ENCODE assay signal across 8 cellular contexts in genomic region chr1:6041432-6042062, GRCh38. TPM values are rescaled to one million over a fixed set of nuclear protein-coding genes. Genes with fewer than 3 reads are reported as not detected.
DNase-seq lines count a peak whose midpoint lies in the region; ATAC-seq and TF ChIP-seq lines count a peak whose summit lies in the region.

No MANE protein-coding gene starts in this region.

- H3K4me1 ChIP-seq in H9 (ENCODE audit: insufficient read depth, low read length) (peaks cover 5% of the 10 kb centered on the region; the same call in 1 of the 2 replicates), upper lobe of right lung (no peaks in the 10 kb centered on the region)

- no peak overlapping the region for H3T11ph ChIP-seq in H9 (ENCODE audit: low read length)

- no peak overlapping the region for H2BK12ac ChIP-seq in H9 (ENCODE audit: insufficient read length, low read depth, low read length)

- CTCF ChIA-PET in BJ (lab: Yijun Ruan, JAX), result interaction anchor here (0.7 to 2.4 kb wide), 9 partner anchors 9 to 205 kb away, joined by 3 to 8 read pairs (median 4); no protein-coding TSS in a partner anchor

- no peak overlapping the region for H3K23ac ChIP-seq in H9 (ENCODE audit: insufficient read length, low read depth, low read length)

- no peak overlapping the region for H4K91ac ChIP-seq in H9 (ENCODE audit: insufficient read length, low read depth, low read length)

- no peaks in the 10 kb centered on the region for H4K20me1 ChIP-seq in H9 (ENCODE audit: control insufficient read depth, insufficient read depth, insufficient read length)

- H2BK20ac ChIP-seq in H9 (ENCODE audit: low read depth, low read length, poor library complexity, severe bottlenecking), result no peak overlapping the region

- no peak overlapping the region for H3K4ac ChIP-seq in H9 (ENCODE audit: low read depth, low read length)

- no peak overlapping the region for H3K56ac ChIP-seq in H9 (ENCODE audit: insufficient read length, low read depth, low read length)

- no peak overlapping the region for H3K9ac ChIP-seq in H9 (ENCODE audit: extremely low read depth, insufficient read length, low read length)

- no peaks in the 10 kb centered on the region for H3K27me3 ChIP-seq in BJ (ENCODE audit: control insufficient read depth, insufficient read depth, low read length)
- H3K27me3 ChIP-seq in H9 (ENCODE audit: insufficient read depth, low read length), result no peaks in the 10 kb centered on the region
- no peaks in the 10 kb centered on the region for H3K27me3 ChIP-seq in upper lobe of right lung

- WGBS in H9 (ENCODE audit: extremely low coverage, insufficient read length, low lambda C conversion rate), result no CpG with 5 or more reads among the region's 20 CpGs

- no peaks in the 10 kb centered on the region for H3K79me2 ChIP-seq in H9 (ENCODE audit: insufficient read depth, low read length)

- H4K8ac ChIP-seq in H9 (replicated peaks; ENCODE audit: insufficient read length, low read depth, low read length), result no peak overlapping the region

- ATAC-seq in upper lobe of right lung (peak; percentile 53), HG03442 (IDR thresholded peaks at IDR 0.05; ENCODE audit: unreplicated experiment) (no peak)

- H3K14ac ChIP-seq in H9 (ENCODE audit: insufficient read depth, low read length), result no peak overlapping the region

- no peak overlapping the region for H3K27ac Mint-ChIP-seq in H9

- intact Hi-C loops in upper lobe of right lung (cut with DNase I), result no loop called here

- H3K27me3 Mint-ChIP-seq in H9 (ENCODE audit: low read depth), result peaks cover 5% of the 10 kb centered on the region

- no peak overlapping the region for H2BK5ac ChIP-seq in H9 (ENCODE audit: insufficient read length, low read length)

- POLR2A ChIA-PET in BJ (lab: Charles Lee), result no interaction called here

- H3K27ac ChIP-seq in H9 (ENCODE audit: insufficient read length, low read depth, low read length) (no peak overlapping the region), upper lobe of right lung (no peak overlapping the region)

- no peak overlapping the region for H3K18ac ChIP-seq in H9 (ENCODE audit: insufficient read length, low read depth, low read length)

- no peak overlapping the region for H3K4me3 Mint-ChIP-seq in H9

- H3K36me3 Mint-ChIP-seq in H9 (ENCODE audit: insufficient read depth in 1 of 3, low read depth in 3 of 3), result no peaks in the 10 kb centered on the region

- H2AK5ac ChIP-seq in H9 (ENCODE audit: insufficient read length, low read length), result no peak overlapping the region

- H3K4me3 ChIP-seq in BJ (ENCODE audit: low read depth, low read length) (no peak overlapping the region), upper lobe of right lung (no peak overlapping the region)

- TF ChIP-seq CTCF in BJ (IDR thresholded peaks at IDR 0.05; ENCODE audit: insufficient read depth, low read depth, low read length) (peak; percentile 68), H9 (conservative IDR thresholded peaks at IDR 0.05) (peak; percentile 94), upper lobe of right lung (IDR thresholded peaks at IDR 0.05) (peak; percentile 50)

- H2BK15ac ChIP-seq in H9 (ENCODE audit: low read depth, low read length), result no peak overlapping the region

- H3K9me3 Mint-ChIP-seq in H9, result no peaks in the 10 kb centered on the region

- H3K4me1 Mint-ChIP-seq in H9, result peaks cover 5% of the 10 kb centered on the region in 2 experiments; a peak in 3 of 4 replicates

- DNase-seq in BJ (ENCODE audit: low read depth), result no peak
- DNase-seq in H9, result peak; percentile 76
- DNase-seq in activated CD8-positive, alpha-beta memory T cell treated with anti-CD3 and anti-CD28 coated beads, Interleukin-2, amount 50 U/mL, for 4 hours, result peak; percentile 32
- peak; percentile 67 for DNase-seq in hepatic stellate cell (ENCODE audit: low spot score)
- no peak for DNase-seq in upper lobe of right lung
- no peak for DNase-seq in NCI-H1417 treated with DMSO at 0.1 percent for 48 hours (lab: John Stamatoyannopoulos, UW)
- DNase-seq in MV-4-11 (lab: John Stamatoyannopoulos, UW), result no peak

- H2BK120ac ChIP-seq in H9 (ENCODE audit: low read depth, low read length, poor library complexity, severe bottlenecking), result no peak overlapping the region

- H3K36me3 ChIP-seq in BJ (ENCODE audit: control insufficient read depth, insufficient read depth, low read length) (no peaks in the 10 kb centered on the region), upper lobe of right lung (no peaks in the 10 kb centered on the region)

- no peak overlapping the region for H3K4me2 ChIP-seq in H9 (ENCODE audit: insufficient read depth, insufficient read length, low read length)

- H3K9me3 ChIP-seq in H9 (ENCODE audit: control insufficient read depth, low read depth, low read length) (no peaks in the 10 kb centered on the region), upper lobe of right lung (no peaks in the 10 kb centered on the region)

- H2AFZ ChIP-seq in H9 (ENCODE audit: low read length), result no peak overlapping the region

- no peaks in the 10 kb centered on the region for H3K79me1 ChIP-seq in H9 (ENCODE audit: insufficient read depth, low read depth, low read length, poor library complexity, severe bottlenecking)

- H4K5ac ChIP-seq in H9 (ENCODE audit: insufficient read length, low read depth, low read length), result no peak overlapping the region

- H3K23me2 ChIP-seq in H9 (ENCODE audit: insufficient read length, low read depth, low read length, poor library complexity, severe bottlenecking), result no peaks in the 10 kb centered on the region

RNA-seq across cellular contexts. Expression of gene KCNAB2, which starts 4.1 kb away (rescaled TPM):
- 6.7 and 10.3 TPM in 2 replicates for polyA plus RNA-seq in BJ (2011; rRNA removed)
- 3.8 and 4.5 TPM in 2 replicates for polyA minus RNA-seq in BJ (2011; rRNA and poly(A)+ RNA removed)
- total RNA-seq in H9 (2021) (7.8 and 8.3 TPM in 2 replicates), upper lobe of right lung (60.4 TPM)

RNA-seq across cellular contexts. Expression of gene NPHP4, which starts 49.3 kb away (rescaled TPM):
- 1.8 and 4.3 TPM in 2 replicates for polyA plus RNA-seq in BJ (2011; rRNA removed)
- polyA minus RNA-seq in BJ (2011; rRNA and poly(A)+ RNA removed), result 5.1 and 5.5 TPM in 2 replicates
- total RNA-seq in H9 (2021), result 14.3 and 17.6 TPM in 2 replicates
- 14.6 TPM for total RNA-seq in upper lobe of right lung

Comparison
In these comparisons a context has a peak if more than half of its experiments do, and no peak if none do; other contexts are left out.
1. DNase-seq: peak in H9 (single experiment), activated CD8-positive, alpha-beta memory T cell treated with anti-CD3 and anti-CD28 coated beads, Interleukin-2, amount 50 U/mL, for 4 hours (single experiment) and hepatic stellate cell (single experiment); none in BJ (single experiment), upper lobe of right lung (single experiment), NCI-H1417 treated with DMSO at 0.1 percent for 48 hours (single experiment) and MV-4-11 (single experiment).
2. Peak in every context shown above with its lines, with median percentiles within 50 percentile points of each other: CTCF ChIP-seq.